ENCODE assay signal across 15 cellular contexts in the genomic region with DNA sequence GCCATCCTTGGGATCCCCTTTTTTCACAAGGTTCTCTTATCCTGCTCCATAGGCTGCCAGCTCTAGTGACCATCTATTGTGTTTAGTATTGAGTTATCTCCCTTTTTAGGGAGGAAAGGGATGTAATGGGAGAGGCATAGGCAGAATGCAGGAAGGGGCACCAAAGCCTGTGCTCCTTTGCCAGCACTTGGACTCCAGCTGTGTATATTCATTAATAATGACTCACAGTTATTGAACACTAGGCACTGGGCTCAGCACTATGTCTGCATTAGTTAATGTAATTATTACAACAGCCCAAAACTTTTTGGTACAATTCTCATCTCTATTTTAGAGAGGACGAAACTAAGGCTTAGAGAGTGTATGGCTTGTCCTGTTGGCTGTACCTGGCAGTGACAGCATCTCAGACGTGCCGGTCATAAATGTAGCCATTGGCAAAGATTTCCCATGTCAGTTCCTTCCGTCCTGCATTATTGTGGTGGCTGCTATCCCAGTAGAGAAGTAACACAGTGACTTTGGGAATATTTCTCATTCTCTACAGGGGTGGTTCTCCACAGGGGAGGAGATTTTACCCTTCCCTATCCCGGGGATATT.
DNase-seq lines count a peak whose midpoint lies in the region; ATAC-seq, FAIRE-seq and TF ChIP-seq lines count a peak whose summit lies in the region.
"Had no signal": no experiment of that assay in that cellular context is flagged by ENCODE, and none has a peak within 500 bp of the region (broad histone marks: within the 10 kb centered on the region; RNA-seq: fewer than 3 reads in every experiment).

No MANE protein-coding gene starts in this region.

- no peak overlapping the region for H3K27ac Mint-ChIP-seq in neural progenitor cell
- H3K27ac Mint-ChIP-seq: activated CD4-positive, alpha-beta memory T cell treated with anti-CD3 and anti-CD28 coated beads, Interleukin-2, amount 10 ng/mL, durations not matched to agents 7 days and 5 days; activated T-helper 1 cell treated with anti-CD3 and anti-CD28 coated beads, Interleukin-12 subunit alpha, Interleukin-12 subunit beta, Interleukin-2, Interleukin-4 antibody, amounts not matched to agents 30 ng/mL and 10 ng/mL and 1 ng/mL, durations not matched to agents 14 hours and 24 hours and 36 hours had no signal

- WGBS in mammary epithelial cell (ENCODE audit: low coverage, missing lambda C conversion rate): 80% methylated on average over 5 of the region's 5 CpGs

- H3K36me3 ChIP-seq in breast epithelium (no peaks in the 10 kb centered on the region), mammary epithelial cell (ENCODE audit: insufficient read depth, low read length) (no peaks in the 10 kb centered on the region), endothelial cell of umbilical vein (ENCODE audit: control insufficient read depth in 2 of 2, extremely low read depth in 1 of 2, insufficient read depth in 2 of 2, low read length in 2 of 2) (no peaks in the 10 kb centered on the region), neural progenitor cell (no peaks in the 10 kb centered on the region), uterus (no peaks in the 10 kb centered on the region)
- H3K36me3 ChIP-seq: adrenal gland, lower lobe of right lung had no signal

- peaks cover 2% of the 10 kb centered on the region for H3K9me1 ChIP-seq in endothelial cell of umbilical vein (replicated peaks; ENCODE audit: control insufficient read depth, extremely low read depth, insufficient read depth, low read length)

- H3K9me3 Mint-ChIP-seq in neural progenitor cell: no peaks in the 10 kb centered on the region
- H3K9me3 Mint-ChIP-seq: activated CD4-positive, alpha-beta memory T cell treated with anti-CD3 and anti-CD28 coated beads, Interleukin-2, amount 10 ng/mL, durations not matched to agents 7 days and 5 days; activated T-helper 1 cell treated with anti-CD3 and anti-CD28 coated beads, Interleukin-12 subunit alpha, Interleukin-12 subunit beta, Interleukin-2, Interleukin-4 antibody, amounts not matched to agents 30 ng/mL and 10 ng/mL and 1 ng/mL, durations not matched to agents 14 hours and 24 hours and 36 hours had no signal

- H3K27me3 ChIP-seq in breast epithelium: no peaks in the 10 kb centered on the region
- no peaks in the 10 kb centered on the region for H3K27me3 ChIP-seq in mammary epithelial cell (ENCODE audit: insufficient read depth, low read length)
- H3K27me3 ChIP-seq in endothelial cell of umbilical vein (ENCODE audit: control insufficient read depth in 2 of 2, insufficient read depth in 2 of 2, low read length in 2 of 2): no peaks in the 10 kb centered on the region
- H3K27me3 ChIP-seq in neural progenitor cell: no peaks in the 10 kb centered on the region
- no peaks in the 10 kb centered on the region for H3K27me3 ChIP-seq in uterus
- H3K27me3 ChIP-seq: adrenal gland, testis had no signal

- CTCF ChIA-PET in mammary epithelial cell (lab: Charles Lee; ENCODE audit: low non-redundant PET): no interaction called here
- CTCF ChIA-PET in endothelial cell of umbilical vein (lab: Charles Lee): interaction anchor here (1.1 to 2.4 kb wide), 4 partner anchors 10 to 103 kb away, joined by 3 to 7 read pairs (median 3); no protein-coding TSS in a partner anchor
- CTCF ChIA-PET in RWPE1 (lab: Yijun Ruan, JAX): no interaction called here

- in situ Hi-C loops in mammary epithelial cell (cut with MboI; ENCODE audit: low sequenced_read_pairs in 2 of 2): no loop called here

- H3F3A ChIP-seq in neural progenitor cell (ENCODE audit: low read depth): peaks cover 32% of the 10 kb centered on the region

- no peak overlapping the region for H3K9ac ChIP-seq in mammary epithelial cell (ENCODE audit: insufficient read depth, low read length)
- no peak overlapping the region for H3K9ac ChIP-seq in endothelial cell of umbilical vein (replicated peaks; ENCODE audit: extremely low read depth, insufficient read depth, low read length)
- H3K9ac ChIP-seq in neural progenitor cell: no peak overlapping the region

- peak overlapping the region; percentile 19 to 68 for H3K27ac ChIP-seq in breast epithelium
- H3K27ac ChIP-seq in mammary epithelial cell (ENCODE audit: insufficient read depth, low read depth, low read length): no peak overlapping the region
- H3K27ac ChIP-seq in endothelial cell of umbilical vein (ENCODE audit: insufficient read depth, low read depth, low read length): no peak overlapping the region
- no peak overlapping the region for H3K27ac ChIP-seq in neural progenitor cell
- H3K27ac ChIP-seq in uterus: peak overlapping the region; percentile 79 to 99
- H3K27ac ChIP-seq in RWPE1: no peak overlapping the region

- peaks cover 46% of the 10 kb centered on the region for H3K4me1 Mint-ChIP-seq in neural progenitor cell

- H3K9me3 ChIP-seq in breast epithelium (no peaks in the 10 kb centered on the region), mammary epithelial cell (replicated peaks; ENCODE audit: insufficient read depth, low read length) (no peaks in the 10 kb centered on the region), endothelial cell of umbilical vein (replicated peaks; ENCODE audit: control insufficient read depth, insufficient read depth, low read length) (no peaks in the 10 kb centered on the region), neural progenitor cell (ENCODE audit: low read depth) (no peaks in the 10 kb centered on the region), uterus (no peaks in the 10 kb centered on the region)
- H3K9me3 ChIP-seq: adrenal gland, lower lobe of right lung, testis had no signal

- H3K4me1 ChIP-seq in breast epithelium (peaks cover 2 to 21% of the 10 kb centered on the region in 2 donors), mammary epithelial cell (ENCODE audit: insufficient read depth, low read length) (no peaks in the 10 kb centered on the region), endothelial cell of umbilical vein (ENCODE audit: control insufficient read depth, extremely low read depth, insufficient read depth, low read length) (peaks cover 16% of the 10 kb centered on the region), neural progenitor cell (peaks cover 55% of the 10 kb centered on the region), uterus (peaks cover 13 to 49% of the 10 kb centered on the region in 2 donors)

- FAIRE-seq in endothelial cell of umbilical vein (lab: Jason Lieb, UNC): no peak
- FAIRE-seq: colon had no signal

- H2AFZ ChIP-seq in mammary epithelial cell (ENCODE audit: low read depth, low read length) (no peak overlapping the region), endothelial cell of umbilical vein (ENCODE audit: low read depth, low read length) (no peak overlapping the region), neural progenitor cell (replicated peaks) (no peak overlapping the region)

- TF ChIP-seq CTCF in breast epithelium (IDR thresholded peaks at IDR 0.05): no peak
- TF ChIP-seq CTCF in mammary epithelial cell (conservative IDR thresholded peaks at IDR 0.05 in 1 of 2, IDR thresholded peaks at IDR 0.05 in 1 of 2; ENCODE audit: extremely low read depth in 1 of 2, insufficient read depth in 1 of 2, low read depth in 1 of 2, low read length in 2 of 2): no peak
- TF ChIP-seq CTCF in endothelial cell of umbilical vein (IDR thresholded peaks at IDR 0.05; ENCODE audit: extremely low read depth in 1 of 2, insufficient read depth in 1 of 2, low read depth in 1 of 2, low read length in 2 of 2): no peak
- TF ChIP-seq CTCF in neural progenitor cell (IDR thresholded peaks at IDR 0.05): no peak
- no peak for TF ChIP-seq CTCF in uterus (IDR thresholded peaks at IDR 0.05)
- no peak for TF ChIP-seq CTCF in RWPE1 (conservative IDR thresholded peaks at IDR 0.05; ENCODE audit: low read depth)

- POLR2A ChIA-PET in endothelial cell of umbilical vein (lab: Charles Lee): no interaction called here
- POLR2A ChIA-PET in RWPE1 (lab: Yijun Ruan, JAX; ENCODE audit: low non-redundant PET): no interaction called here

- ATAC-seq in HG02840 (IDR thresholded peaks at IDR 0.05; ENCODE audit: low FRiP score, unreplicated experiment): no peak
- ATAC-seq: lower lobe of right lung had no signal

- TF ChIP-seq POLR2A in breast epithelium (IDR thresholded peaks at IDR 0.05): no peak
- TF ChIP-seq POLR2A in endothelial cell of umbilical vein (IDR thresholded peaks at IDR 0.05; ENCODE audit: low read depth, low read length): no peak
- no peak for TF ChIP-seq POLR2A in uterus (IDR thresholded peaks at IDR 0.05)

- peaks cover 91% of the 10 kb centered on the region for H3K79me2 ChIP-seq in mammary epithelial cell (ENCODE audit: insufficient read depth, low read length)
- peaks cover 70% of the 10 kb centered on the region for H3K79me2 ChIP-seq in endothelial cell of umbilical vein (ENCODE audit: control insufficient read depth, insufficient read depth, low read length)
- peaks cover 99% of the 10 kb centered on the region for H3K79me2 ChIP-seq in neural progenitor cell (ENCODE audit: low read depth)

- dilution Hi-C loops in mammary epithelial cell (cut with HindIII; ENCODE audit: low sequenced_read_pairs): no loop called here
- dilution Hi-C loops in endothelial cell of umbilical vein (cut with MboI; ENCODE audit: extremely low pct_ligation_motif_present, low sequenced_read_pairs): no loop called here

- no peak overlapping the region for H3K4me2 ChIP-seq in mammary epithelial cell (ENCODE audit: insufficient read depth, low read depth, low read length)
- no peak overlapping the region for H3K4me2 ChIP-seq in endothelial cell of umbilical vein (ENCODE audit: insufficient read depth, low read length)
- peak overlapping the region; percentile 40 for H3K4me2 ChIP-seq in neural progenitor cell

- H3K27me3 Mint-ChIP-seq in neural progenitor cell (ENCODE audit: insufficient read depth, low read depth): no peaks in the 10 kb centered on the region
- H3K27me3 Mint-ChIP-seq: activated CD4-positive, alpha-beta memory T cell treated with anti-CD3 and anti-CD28 coated beads, Interleukin-2, amount 10 ng/mL, durations not matched to agents 7 days and 5 days had no signal

- intact Hi-C loops in breast epithelium (cut with DNase I; ENCODE audit: low total_unique reads) (no loop called here), mammary epithelial cell (cut with micrococcal nuclease) (no loop called here), endothelial cell of umbilical vein (cut with micrococcal nuclease) (no loop called here), uterus (cut with DNase I; ENCODE audit: low total_unique reads) (no loop called here)

- no peaks in the 10 kb centered on the region for H4K20me1 ChIP-seq in mammary epithelial cell (ENCODE audit: insufficient read depth, low read length)
- no peaks in the 10 kb centered on the region for H4K20me1 ChIP-seq in endothelial cell of umbilical vein (replicated peaks; ENCODE audit: control insufficient read depth, extremely low read depth, insufficient read depth, low read length)
- H4K20me1 ChIP-seq in neural progenitor cell (ENCODE audit: low read depth): peaks cover 44% of the 10 kb centered on the region

- DNase-seq in breast epithelium (ENCODE audit: low spot score in 2 of 2) (no peak), mammary epithelial cell (no peak), endothelial cell of umbilical vein (ENCODE audit: low read depth, low spot score) (peak; percentile 35), neural progenitor cell (ENCODE audit: low spot score) (no peak), uterus (no peak), middle frontal gyrus (ENCODE audit: extremely low spot score, low spot score) (no peak), RWPE1 (ENCODE audit: low spot score) (no peak)
- DNase-seq: activated CD4-positive, alpha-beta memory T cell treated with anti-CD3 and anti-CD28 coated beads, Interleukin-2, amount 10 ng/mL, durations not matched to agents 7 days and 5 days; adrenal gland; lower lobe of right lung; nucleus accumbens; testis had no signal

- no peaks in the 10 kb centered on the region for H3K36me3 Mint-ChIP-seq in neural progenitor cell

- H3K4me3 Mint-ChIP-seq in neural progenitor cell: no peak overlapping the region
- H3K4me3 Mint-ChIP-seq: activated CD4-positive, alpha-beta memory T cell treated with anti-CD3 and anti-CD28 coated beads, Interleukin-2, amount 10 ng/mL, durations not matched to agents 7 days and 5 days; activated T-helper 1 cell treated with anti-CD3 and anti-CD28 coated beads, Interleukin-12 subunit alpha, Interleukin-12 subunit beta, Interleukin-2, Interleukin-4 antibody, amounts not matched to agents 30 ng/mL and 10 ng/mL and 1 ng/mL, durations not matched to agents 14 hours and 24 hours and 36 hours had no signal

- BruUV-seq in mammary epithelial cell (replicated peaks; lab: Mats Ljungman, UMichigan): no TSS peak
- BruUV-seq in endothelial cell of umbilical vein (replicated peaks; lab: Mats Ljungman, UMichigan): no TSS peak

- H3K4me3 ChIP-seq in breast epithelium (no peak overlapping the region), mammary epithelial cell (replicated peaks in 1 of 3; ENCODE audit: insufficient read depth in 1 of 3, low read depth in 2 of 3, low read length in 3 of 3) (no peak overlapping the region), endothelial cell of umbilical vein (replicated peaks in 1 of 3; ENCODE audit: insufficient read depth in 1 of 3, low read depth in 1 of 3, low read length in 3 of 3) (no peak overlapping the region), neural progenitor cell (no peak overlapping the region), uterus (no peak overlapping the region)
- H3K4me3 ChIP-seq: adrenal gland, lower lobe of right lung, testis had no signal

Comparison
In these comparisons a context has a peak if more than half of its experiments do, and no peak if none do; other contexts are left out.
1. H3K27ac ChIP-seq: peak in breast epithelium (2 of 2) and uterus (2 of 2); none in mammary epithelial cell (single experiment), endothelial cell of umbilical vein (single experiment), neural progenitor cell (single experiment) and RWPE1 (single experiment).